Comparison of ENCODE assay signal across 20 cellular contexts in genomic region chr2:167776359-167776758, GRCh38.
DNase-seq lines count a peak whose midpoint lies in the region; ATAC-seq, FAIRE-seq and TF ChIP-seq lines count a peak whose summit lies in the region.
"Had no signal": no experiment of that assay in that cellular context is flagged by ENCODE, and none has a peak within 500 bp of the region (broad histone marks: within the 10 kb centered on the region; RNA-seq: fewer than 3 reads in every experiment).

No MANE protein-coding gene starts in this region.

- no peaks in the 10 kb centered on the region for H3K9me3 ChIP-seq in HepG2 (ENCODE audit: low read length)
- no peaks in the 10 kb centered on the region for H3K9me3 ChIP-seq in right lobe of liver
- H3K9me3 ChIP-seq in psoas muscle, result no peaks in the 10 kb centered on the region
- H3K9me3 ChIP-seq: A549; BLaER1 treated with 17β-estradiol and CSF1 and Interleukin-3, amounts not matched to agents 10 nM and 100 nM; Caco-2 had no signal

- no peak for TF ChIP-seq RAD21 in HepG2 (CRISPR knock-in tag; IDR thresholded peaks at IDR 0.05)

- H3K27me3 ChIP-seq in HepG2 (ENCODE audit: control insufficient read depth in 1 of 2, insufficient read depth in 2 of 2, low read length in 2 of 2) (no peaks in the 10 kb centered on the region), right lobe of liver (no peaks in the 10 kb centered on the region), psoas muscle (ENCODE audit: insufficient read depth in 3 of 3, low read length in 2 of 3) (no peaks in the 10 kb centered on the region)
- H3K27me3 ChIP-seq: BLaER1 treated with 17β-estradiol and CSF1 and Interleukin-3, amounts not matched to agents 10 nM and 100 nM had no signal

- H3K27ac ChIP-seq in HepG2 (ENCODE audit: extremely low read length, insufficient read depth, low read length), result no peak overlapping the region
- no peak overlapping the region for H3K27ac ChIP-seq in right lobe of liver
- peak overlapping the region; percentile 67 for H3K27ac ChIP-seq in psoas muscle
- H3K27ac ChIP-seq: 22Rv1; A549; BLaER1 treated with 17β-estradiol and CSF1 and Interleukin-3, amounts not matched to agents 10 nM and 100 nM; C4-2B had no signal

- POLR2A ChIA-PET in HepG2 (lab: Yijun Ruan, JAX), result no interaction called here

- peak; percentile 78 for ATAC-seq in HepG2
- no peak for ATAC-seq in right lobe of liver
- peak; percentile 71 to 88 (median 82) for ATAC-seq in psoas muscle
- no peak for ATAC-seq in left cardiac atrium
- ATAC-seq: A549; CD8-positive, alpha-beta T cell had no signal

- TF ChIP-seq CTCF in HepG2 (CRISPR knock-in tag; IDR thresholded peaks at IDR 0.05), result no peak
- no peak for TF ChIP-seq CTCF in right lobe of liver (IDR thresholded peaks at IDR 0.05)
- no peak for TF ChIP-seq CTCF in psoas muscle (IDR thresholded peaks at IDR 0.05)

- H3K36me3 ChIP-seq in HepG2 (replicated peaks in 1 of 2; ENCODE audit: control insufficient read depth in 1 of 2, insufficient read depth in 2 of 2, low read length in 2 of 2) (no peaks in the 10 kb centered on the region), right lobe of liver (no peaks in the 10 kb centered on the region), psoas muscle (ENCODE audit: insufficient read depth in 1 of 2, low read depth in 1 of 2) (no peaks in the 10 kb centered on the region)
- H3K36me3 ChIP-seq: BLaER1 treated with 17β-estradiol and CSF1 and Interleukin-3, amounts not matched to agents 10 nM and 100 nM had no signal

- TF ChIP-seq POLR2A in HepG2 (IDR thresholded peaks at IDR 0.05; ENCODE audit: insufficient read depth in 1 of 2, low read depth in 2 of 2, low read length in 2 of 2), result no peak
- no peak for TF ChIP-seq POLR2A in right lobe of liver (IDR thresholded peaks at IDR 0.05)

- peaks cover 14% of the 10 kb centered on the region for H3K4me1 ChIP-seq in HepG2 (ENCODE audit: insufficient read depth, low read length)
- peaks cover 0 to 6% (median 0%) of the 10 kb centered on the region in 4 donors for H3K4me1 ChIP-seq in right lobe of liver
- H3K4me1 ChIP-seq in psoas muscle, result peaks cover 2% of the 10 kb centered on the region
- H3K4me1 ChIP-seq: A549; BLaER1 treated with 17β-estradiol and CSF1 and Interleukin-3, amounts not matched to agents 10 nM and 100 nM; Caco-2 had no signal

- no TSS peak for BruUV-seq in HepG2 (replicated peaks; lab: Mats Ljungman, UMichigan)

- CTCF ChIA-PET in HepG2 (lab: Yijun Ruan, JAX; ENCODE audit: low intra/inter-chr PET ratio, low total read pairs), result no interaction called here

- peak overlapping the region; percentile 50 for H2AFZ ChIP-seq in HepG2 (ENCODE audit: low read length)

- no peak overlapping the region for H3K4me3 ChIP-seq in HepG2 (replicated peaks in 1 of 3; ENCODE audit: insufficient read depth in 1 of 3, low read depth in 2 of 3, low read length in 3 of 3)
- no peak overlapping the region for H3K4me3 ChIP-seq in right lobe of liver
- H3K4me3 ChIP-seq in psoas muscle, result peak overlapping the region; percentile 33
- H3K4me3 ChIP-seq: A549; BLaER1 treated with 17β-estradiol and CSF1 and Interleukin-3, amounts not matched to agents 10 nM and 100 nM had no signal

- FAIRE-seq in HepG2 (lab: Jason Lieb, UNC), result no peak
- FAIRE-seq: A549, D721Med, G401.6, GM12891, GM19239 had no signal

- intact Hi-C loops in HepG2 (cut with micrococcal nuclease; ENCODE audit: unreplicated experiment) (no loop called here), right lobe of liver (cut with DNase I) (no loop called here), psoas muscle (cut with DNase I) (no loop called here), left cardiac atrium (cut with DNase I) (no loop called here)

- WGBS in HepG2 (ENCODE audit: low lambda C conversion rate), result 28% methylated on average over 10 of the region's 10 CpGs
- WGBS in right lobe of liver (ENCODE audit: insufficient coverage, low coverage, low lambda C conversion rate, missing lambda C conversion rate), result 81% methylated on average over 10 of the region's 10 CpGs
- WGBS in psoas muscle, 3 donors, result 34 to 68% (median 37%) methylated on average over 10 of the region's 10 CpGs

- in situ Hi-C loops in HepG2 (cut with HindIII; ENCODE audit: extremely low pct_ligation_motif_present, low pct_unique_long_range_greater_than_20kb), result no loop called here

- TF ChIP-seq EP300 in HepG2 (IDR thresholded peaks at IDR 0.05; ENCODE audit: low read depth in 2 of 2, low read length in 2 of 2) (no peak), HepG2 (CRISPR knock-in tag; IDR thresholded peaks at IDR 0.05; ENCODE audit: borderline replicate concordance) (no peak)

- H3K79me2 ChIP-seq in HepG2 (ENCODE audit: insufficient read depth, low read length), result no peaks in the 10 kb centered on the region

- no peak overlapping the region for H3K9ac ChIP-seq in HepG2 (ENCODE audit: insufficient read depth, low read depth, low read length)
- H3K9ac ChIP-seq: BLaER1 treated with 17β-estradiol and CSF1 and Interleukin-3, amounts not matched to agents 10 nM and 100 nM had no signal

- H4K20me1 ChIP-seq in HepG2 (ENCODE audit: insufficient read depth, low read length), result no peaks in the 10 kb centered on the region
- H4K20me1 ChIP-seq: BLaER1 treated with 17β-estradiol and CSF1 and Interleukin-3, amounts not matched to agents 10 nM and 100 nM had no signal

- peak overlapping the region; percentile 51 for H3K4me2 ChIP-seq in HepG2 (ENCODE audit: low read depth, low read length)
- H3K4me2 ChIP-seq: A549; BLaER1 treated with 17β-estradiol and CSF1 and Interleukin-3, amounts not matched to agents 10 nM and 100 nM had no signal

- DNase-seq in HepG2 (ENCODE audit: low spot score) (no peak), right lobe of liver (no peak), psoas muscle (peak in 1 of 2 donors; percentile 15), left cardiac atrium (no peak)
- no peak for DNase-seq in stimulated activated CD4-positive, alpha-beta T cell treated with anti-CD3 and anti-CD28 coated beads, Interleukin-2, amount 100 ng/mL, for 24 hours
- DNase-seq: AML-193; Caco-2; Calu3; CD4-positive, alpha-beta T cell; CD8-positive, alpha-beta T cell; DMS79 treated with DMSO at 0.1 percent for 48 hours; GF-D8 had no signal

TF ChIP-seq in HepG2, 621 proteins besides CTCF, POLR2A, EP300 and RAD21 (continues in another document):
- TF ChIP-seq ARID5B (CRISPR knock-in tag; IDR thresholded peaks at IDR 0.05) (peak; percentile 18; the same call in 1 of the 2 replicates), CREBL2 (CRISPR knock-in tag; IDR thresholded peaks at IDR 0.05; ENCODE audit: borderline replicate concordance) (no peak), ZFP41 (CRISPR knock-in tag; IDR thresholded peaks at IDR 0.05; ENCODE audit: borderline replicate concordance) (no peak), NCOA2 (CRISPR knock-in tag; IDR thresholded peaks at IDR 0.05) (0 out of 2 replicates have a peak, but pooled peaks have one; percentile 24), ATF2 (CRISPR knock-in tag; IDR thresholded peaks at IDR 0.05) (0 out of 2 replicates have a peak, but pooled peaks have one; percentile 31), KDM1A (CRISPR knock-in tag; IDR thresholded peaks at IDR 0.05) (no peak)

Comparison
In these comparisons a context has a peak if more than half of its experiments do, and no peak if none do; other contexts are left out.
1. ATAC-seq: peak in HepG2 (single experiment) and psoas muscle (4 of 4); none in right lobe of liver (0 of 4) and left cardiac atrium (0 of 2).